In the genomic region with DNA sequence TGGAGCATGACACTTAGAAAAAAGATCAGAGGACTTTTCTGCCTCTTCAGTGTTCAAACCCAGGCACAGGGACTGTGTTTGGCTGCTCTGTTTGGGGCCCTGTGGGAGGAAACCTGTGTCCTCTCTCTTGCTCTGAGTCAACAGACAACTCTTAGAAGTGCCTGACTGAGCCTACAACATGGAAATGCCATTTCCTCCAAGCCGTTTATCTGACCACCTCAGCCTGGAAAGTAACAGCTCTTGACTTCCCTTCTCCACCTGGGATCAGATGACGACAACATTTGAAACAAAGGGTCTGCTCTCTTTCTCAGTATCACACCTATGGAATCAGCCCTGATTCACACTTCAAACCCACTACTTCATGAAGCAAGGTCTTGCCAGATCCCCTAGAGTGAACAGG, we compare ENCODE assay signal across 20 cellular contexts.
DNase-seq lines count a peak whose midpoint lies in the region; ATAC-seq and TF ChIP-seq lines count a peak whose summit lies in the region.
"Had no signal": no experiment of that assay in that cellular context is flagged by ENCODE, and none has a peak within 500 bp of the region (broad histone marks: within the 10 kb centered on the region; RNA-seq: fewer than 3 reads in every experiment).

No MANE protein-coding gene starts in this region.

- POLR2A ChIA-PET in T-cell (lab: Charles Lee), result no interaction called here

- peaks cover 39 to 66% (median 46%) of the 10 kb centered on the region in 4 donors for H3K4me1 ChIP-seq in stomach

- peaks cover 56% of the 10 kb centered on the region for H3K4me1 Mint-ChIP-seq in endothelial cell (ENCODE audit: unreplicated experiment)
- H3K4me1 Mint-ChIP-seq in natural killer cell, result no peaks in the 10 kb centered on the region
- H3K4me1 Mint-ChIP-seq in activated T-cell treated with anti-CD3 and anti-CD28 coated beads, Interleukin-2, amount 50 U/mL, for 4 hours (ENCODE audit: low read depth), result no peaks in the 10 kb centered on the region
- H3K4me1 Mint-ChIP-seq in T-cell, result peaks cover 0 to 15% (median 0%) of the 10 kb centered on the region in 3 donors
- H3K4me1 Mint-ChIP-seq: activated T-helper 17 cell treated with anti-CD3 and anti-CD28 coated beads, Interleukin-2, amount 50 U/mL, for 72 hours; immature natural killer cell; stimulated activated effector memory CD8-positive, alpha-beta T cell treated with anti-CD3 and anti-CD28 coated beads, Interleukin-12 subunit alpha, Interleukin-12 subunit beta, amount 100 ng/mL, for 72 hours had no signal

- ATAC-seq in natural killer cell (no peak), T-cell (replicated peaks in 1 of 4) (no peak)
- no peak for ATAC-seq in activated T-cell treated with anti-CD3 and anti-CD28 coated beads, Interleukin-2, amount 50 U/mL, for 4 hours
- ATAC-seq: activated T-helper 17 cell treated with anti-CD3 and anti-CD28 coated beads, Interleukin-2, amount 50 U/mL, for 72 hours; stimulated activated effector memory CD8-positive, alpha-beta T cell treated with anti-CD3 and anti-CD28 coated beads, Interleukin-12 subunit alpha, Interleukin-12 subunit beta, amount 100 ng/mL, for 72 hours had no signal

- 51 to 54% (median 53%) methylated on average over 2 of the region's 2 CpGs for whole genome bisulfite sequencing in stomach, 5 donors

- H3K9me3 ChIP-seq in stomach, result no peaks in the 10 kb centered on the region
- H3K9me3 ChIP-seq: tibial nerve had no signal

- intact Hi-C loops in stomach (cut with DNase I; ENCODE audit: low total_unique reads), result no loop called here
- intact Hi-C loops in natural killer cell (cut with micrococcal nuclease), result no loop called here

- H3K27me3 Mint-ChIP-seq in endothelial cell (ENCODE audit: unreplicated experiment), result peaks cover 10% of the 10 kb centered on the region
- H3K27me3 Mint-ChIP-seq in natural killer cell (ENCODE audit: low read depth in 2 of 2), result peaks cover 8 to 22% of the 10 kb centered on the region in 2 donors
- peaks cover 17% of the 10 kb centered on the region for H3K27me3 Mint-ChIP-seq in activated T-cell treated with anti-CD3 and anti-CD28 coated beads, Interleukin-2, amount 50 U/mL, for 4 hours (ENCODE audit: low read depth)
- H3K27me3 Mint-ChIP-seq in T-cell, result peaks cover 9 to 21% of the 10 kb centered on the region in 2 donors

- H3K36me3 ChIP-seq in stomach, result no peaks in the 10 kb centered on the region
- H3K36me3 ChIP-seq: tibial nerve had no signal

- no peak for TF ChIP-seq POLR2A in stomach (IDR thresholded peaks at IDR 0.05)

- TF ChIP-seq CTCF in endothelial cell (IDR thresholded peaks at IDR 0.05; ENCODE audit: unreplicated experiment) (no peak), stomach (IDR thresholded peaks at IDR 0.05) (no peak), natural killer cell (IDR thresholded peaks at IDR 0.05) (no peak)

- peak overlapping the region; percentile 10 for H3K4me3 Mint-ChIP-seq in endothelial cell (ENCODE audit: unreplicated experiment)
- no peak overlapping the region for H3K4me3 Mint-ChIP-seq in natural killer cell
- H3K4me3 Mint-ChIP-seq in activated T-cell treated with anti-CD3 and anti-CD28 coated beads, Interleukin-2, amount 50 U/mL, for 4 hours, result no peak overlapping the region
- H3K4me3 Mint-ChIP-seq in T-cell, result no peak overlapping the region
- H3K4me3 Mint-ChIP-seq: activated T-helper 17 cell treated with anti-CD3 and anti-CD28 coated beads, Interleukin-2, amount 50 U/mL, for 72 hours; immature natural killer cell; neural crest cell; stimulated activated effector memory CD8-positive, alpha-beta T cell treated with anti-CD3 and anti-CD28 coated beads, Interleukin-12 subunit alpha, Interleukin-12 subunit beta, amount 100 ng/mL, for 72 hours had no signal

- CTCF ChIA-PET in T-cell (lab: Charles Lee), result no interaction called here

- H3K36me3 Mint-ChIP-seq in endothelial cell (ENCODE audit: low read depth, unreplicated experiment) (peaks cover 49% of the 10 kb centered on the region), natural killer cell (no peaks in the 10 kb centered on the region), T-cell (no peaks in the 10 kb centered on the region)
- H3K36me3 Mint-ChIP-seq in activated T-cell treated with anti-CD3 and anti-CD28 coated beads, Interleukin-2, amount 50 U/mL, for 4 hours (ENCODE audit: insufficient read depth), result no peaks in the 10 kb centered on the region
- H3K36me3 Mint-ChIP-seq: immature natural killer cell; stimulated activated effector memory CD8-positive, alpha-beta T cell treated with anti-CD3 and anti-CD28 coated beads, Interleukin-12 subunit alpha, Interleukin-12 subunit beta, amount 100 ng/mL, for 72 hours had no signal

- DNase-seq in NCI-H510A treated with DMSO at 0.1 percent for 48 hours (lab: John Stamatoyannopoulos, UW), result peak; percentile 26
- DNase-seq in NCI-H510A (lab: John Stamatoyannopoulos, UW), result no peak
- peak; percentile 26 for DNase-seq in UCSD-AML1 (lab: John Stamatoyannopoulos, UW; ENCODE audit: unreplicated experiment)
- peak; percentile 50 for DNase-seq in endothelial cell (ENCODE audit: low spot score)
- no peak for DNase-seq in stomach
- no peak for DNase-seq in natural killer cell
- DNase-seq in activated T-cell treated with anti-CD3 and anti-CD28 coated beads, Interleukin-2, amount 50 U/mL, for 4 hours, result no peak
- DNase-seq in T-cell, result no peak
- DNase-seq: activated CD4-positive, alpha-beta T cell treated with anti-CD3 and anti-CD28 coated beads, Interleukin-2, amount 50 U/mL, for 1 hour; GF-D8; immature natural killer cell; NCI-H1694; posterior cingulate gyrus; SHP77; stimulated activated CD4-positive, alpha-beta T cell treated with anti-CD3 and anti-CD28 coated beads, Interleukin-2, amount 100 ng/mL, for 24 hours had no signal

- no peaks in the 10 kb centered on the region for H3K27me3 ChIP-seq in stomach
- H3K27me3 ChIP-seq: tibial nerve had no signal

- no peak overlapping the region for H3K4me3 ChIP-seq in stomach
- H3K4me3 ChIP-seq: skin epidermis, tibial nerve had no signal

- peak overlapping the region in 4 of 5 donors; percentile 2 to 65 (median 26) for H3K27ac ChIP-seq in stomach

- H3K27ac Mint-ChIP-seq in endothelial cell (ENCODE audit: unreplicated experiment) (peak overlapping the region; percentile 97), natural killer cell (no peak overlapping the region), T-cell (no peak overlapping the region)
- H3K27ac Mint-ChIP-seq: activated T-helper 17 cell treated with anti-CD3 and anti-CD28 coated beads, Interleukin-2, amount 50 U/mL, for 72 hours; immature natural killer cell; stimulated activated effector memory CD8-positive, alpha-beta T cell treated with anti-CD3 and anti-CD28 coated beads, Interleukin-12 subunit alpha, Interleukin-12 subunit beta, amount 100 ng/mL, for 72 hours had no signal

- H3K9me3 Mint-ChIP-seq in endothelial cell (ENCODE audit: unreplicated experiment), result no peaks in the 10 kb centered on the region
- H3K9me3 Mint-ChIP-seq in natural killer cell, result no peaks in the 10 kb centered on the region
- no peaks in the 10 kb centered on the region for H3K9me3 Mint-ChIP-seq in activated T-cell treated with anti-CD3 and anti-CD28 coated beads, Interleukin-2, amount 50 U/mL, for 4 hours
- H3K9me3 Mint-ChIP-seq in T-cell, result no peaks in the 10 kb centered on the region
- H3K9me3 Mint-ChIP-seq: activated T-helper 17 cell treated with anti-CD3 and anti-CD28 coated beads, Interleukin-2, amount 50 U/mL, for 72 hours; immature natural killer cell; neural crest cell; stimulated activated effector memory CD8-positive, alpha-beta T cell treated with anti-CD3 and anti-CD28 coated beads, Interleukin-12 subunit alpha, Interleukin-12 subunit beta, amount 100 ng/mL, for 72 hours had no signal

- no peak for TF ChIP-seq EP300 in stomach (IDR thresholded peaks at IDR 0.05)

Comparison
In these comparisons a context has a peak if more than half of its experiments do, and no peak if none do; other contexts are left out.
1. DNase-seq: peak in NCI-H510A treated with DMSO at 0.1 percent for 48 hours (single experiment), UCSD-AML1 (single experiment) and endothelial cell (single experiment); none in NCI-H510A (single experiment), stomach (single experiment), natural killer cell (single experiment), activated T-cell treated with anti-CD3 and anti-CD28 coated beads, Interleukin-2, amount 50 U/mL, for 4 hours (single experiment) and T-cell (0 of 34).